27 cellular contexts compared by ENCODE assay signal in the genomic region with DNA sequence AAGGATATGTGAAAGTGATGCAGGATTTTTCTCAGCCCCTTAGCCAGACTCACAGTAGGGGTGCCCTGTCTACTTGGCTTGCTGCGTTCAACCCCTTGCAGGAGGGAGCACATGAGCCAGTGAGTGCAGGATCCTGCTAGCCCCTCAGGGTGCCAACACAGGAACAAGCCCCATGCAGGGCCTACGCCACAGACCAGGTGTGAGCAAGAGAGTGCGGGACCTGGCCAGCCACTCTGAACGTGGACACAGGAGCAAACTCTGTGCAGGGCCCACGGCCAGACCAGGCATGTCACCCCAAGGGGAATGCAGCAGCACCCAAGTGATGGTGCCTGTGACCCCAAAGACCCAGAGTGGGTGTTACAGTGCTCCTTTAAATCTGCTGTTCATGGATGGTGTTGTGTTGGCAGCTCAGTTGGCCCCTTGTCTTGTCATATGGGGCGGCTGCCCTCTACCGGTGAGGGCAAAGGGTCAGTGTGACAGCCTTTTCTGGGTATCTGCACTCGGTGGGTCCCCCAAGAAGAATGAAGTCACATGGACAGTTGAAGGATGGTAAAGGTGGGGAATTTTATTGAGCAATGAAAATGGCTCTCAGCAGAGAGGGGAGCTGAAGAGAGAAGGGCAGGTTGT.
DNase-seq lines count a peak whose midpoint lies in the region; ATAC-seq and TF ChIP-seq lines count a peak whose summit lies in the region.
"Had no signal": no experiment of that assay in that cellular context is flagged by ENCODE, and none has a peak within 500 bp of the region (broad histone marks: within the 10 kb centered on the region; RNA-seq: fewer than 3 reads in every experiment).

No MANE protein-coding gene starts in this region.

- H3K4me1 ChIP-seq in MM.1S (ENCODE audit: low read length), result no peaks in the 10 kb centered on the region
- H3K4me1 ChIP-seq in A673 (ENCODE audit: insufficient read depth, low read length, poor library complexity, severe bottlenecking), result no peaks in the 10 kb centered on the region
- H3K4me1 ChIP-seq: A549, prostate gland, stomach, thyroid gland had no signal

- peaks cover 8% of the 10 kb centered on the region for H3K9me3 Mint-ChIP-seq in chondrocyte (ENCODE audit: low read depth)
- H3K9me3 Mint-ChIP-seq: activated naive CD4-positive, alpha-beta T cell treated with anti-CD3 and anti-CD28 coated beads, Interleukin-2, amount 10 ng/mL, durations not matched to agents 7 days and 5 days; activated T-cell treated with anti-CD3 and anti-CD28 coated beads, Interleukin-2, amount 50 U/mL, for 72 hours had no signal

- no peak overlapping the region for H3K4me3 Mint-ChIP-seq in chondrocyte (ENCODE audit: unreplicated experiment)
- H3K4me3 Mint-ChIP-seq: activated CD4-positive, alpha-beta T cell treated with anti-CD3 and anti-CD28 coated beads, Interleukin-2, amount 10 ng/mL, durations not matched to agents 7 days and 5 days; activated naive CD4-positive, alpha-beta T cell treated with anti-CD3 and anti-CD28 coated beads, Interleukin-2, amount 10 ng/mL, durations not matched to agents 7 days and 5 days; activated T-cell treated with anti-CD3 and anti-CD28 coated beads, Interleukin-2, amount 50 U/mL, for 72 hours; mesothelial cell of epicardium; naive B cell had no signal

- no peaks in the 10 kb centered on the region for H3K9me3 ChIP-seq in MM.1S (replicated peaks; ENCODE audit: insufficient read depth, low read length)
- no peaks in the 10 kb centered on the region for H3K9me3 ChIP-seq in A673 (ENCODE audit: low read depth, low read length, poor library complexity, severe bottlenecking)
- H3K9me3 ChIP-seq: A549, prostate gland, stomach, thyroid gland had no signal

- H3K9ac ChIP-seq in MM.1S (ENCODE audit: low read length), result no peak overlapping the region

- peak; percentile 58 for DNase-seq in activated effector memory CD4-positive, alpha-beta T cell treated with anti-CD3 and anti-CD28 coated beads, Interleukin-2, amount 50 U/mL, for 16 hours
- DNase-seq in activated effector memory CD4-positive, alpha-beta T cell treated with Interleukin-2 at 50 U/mL for 16 hours, result no peak
- DNase-seq in OCI-M1 (lab: John Stamatoyannopoulos, UW) (peak; percentile 1), chondrocyte (ENCODE audit: low spot score) (peak; percentile 78), MM.1S (no peak), A673 (ENCODE audit: low spot score) (no peak)
- no peak for DNase-seq in stimulated activated CD4-positive, alpha-beta T cell treated with anti-CD3 and anti-CD28 coated beads, Interleukin-4, amount 100 ng/mL, for 1 hour
- DNase-seq: activated CD4-positive, alpha-beta T cell treated with anti-CD3 and anti-CD28 coated beads, Interleukin-2, amount 10 ng/mL, durations not matched to agents 7 days and 5 days; activated naive CD4-positive, alpha-beta T cell treated with anti-CD3 and anti-CD28 coated beads, Interleukin-2, amount 10 ng/mL, durations not matched to agents 7 days and 5 days; brain microvascular endothelial cell; DMS79; effector CD8-positive, alpha-beta T cell; GF-D8; IMR-90; islet precursor cell; naive B cell; NCI-H2029 treated with DMSO at 0.1 percent for 48 hours; NCI-H226; NCI-H748 treated with DMSO at 0.1 percent for 48 hours; Right ventricle myocardium superior; stomach; thyroid gland had no signal

- no peaks in the 10 kb centered on the region for H3K27me3 Mint-ChIP-seq in chondrocyte (ENCODE audit: low read depth)
- H3K27me3 Mint-ChIP-seq: activated CD4-positive, alpha-beta T cell treated with anti-CD3 and anti-CD28 coated beads, Interleukin-2, amount 10 ng/mL, durations not matched to agents 7 days and 5 days; activated naive CD4-positive, alpha-beta T cell treated with anti-CD3 and anti-CD28 coated beads, Interleukin-2, amount 10 ng/mL, durations not matched to agents 7 days and 5 days; naive B cell had no signal

- H2AFZ ChIP-seq in MM.1S (ENCODE audit: low read length), result no peak overlapping the region

- no peaks in the 10 kb centered on the region for H3K27me3 ChIP-seq in MM.1S (replicated peaks; ENCODE audit: insufficient read depth, low read length)
- H3K27me3 ChIP-seq in A673 (replicated peaks; ENCODE audit: insufficient read depth, low read depth, low read length, poor library complexity), result no peaks in the 10 kb centered on the region
- H3K27me3 ChIP-seq: brain microvascular endothelial cell, thyroid gland had no signal

- TF ChIP-seq CTCF in chondrocyte (IDR thresholded peaks at IDR 0.05), result no peak
- TF ChIP-seq CTCF in MM.1S (IDR thresholded peaks at IDR 0.05; ENCODE audit: low read length), result no peak
- no peak; the same call in 1 of the 2 replicates for TF ChIP-seq CTCF in A673 (conservative IDR thresholded peaks at IDR 0.05; ENCODE audit: low read depth, low read length)

- no peaks in the 10 kb centered on the region for H3K9me2 ChIP-seq in MM.1S (replicated peaks; ENCODE audit: insufficient read depth, low read length)

- CTCF ChIA-PET in A673 (lab: Charles Lee), result no interaction called here

- H3K4me2 ChIP-seq in MM.1S (ENCODE audit: low read depth, low read length), result no peak overlapping the region
- H3K4me2 ChIP-seq: A549 had no signal

- H3K79me2 ChIP-seq in MM.1S (ENCODE audit: low read length), result no peaks in the 10 kb centered on the region

- no peak overlapping the region for H3K4me3 ChIP-seq in MM.1S (ENCODE audit: low read length)
- H3K4me3 ChIP-seq in A673 (ENCODE audit: low read depth, low read length, poor library complexity, severe bottlenecking), result no peak overlapping the region
- H3K4me3 ChIP-seq: A549, prostate gland, stomach, thyroid gland had no signal

- ATAC-seq in HG02798 (IDR thresholded peaks at IDR 0.05; ENCODE audit: poor library complexity, unreplicated experiment), result no peak
- ATAC-seq: A549; activated T-cell treated with anti-CD3 and anti-CD28 coated beads, Interleukin-2, amount 50 U/mL, for 72 hours had no signal

- no peak overlapping the region for H3K27ac Mint-ChIP-seq in chondrocyte (ENCODE audit: unreplicated experiment)
- H3K27ac Mint-ChIP-seq: activated naive CD4-positive, alpha-beta T cell treated with anti-CD3 and anti-CD28 coated beads, Interleukin-2, amount 10 ng/mL, durations not matched to agents 7 days and 5 days; mesothelial cell of epicardium had no signal

- H3K4me1 Mint-ChIP-seq in chondrocyte (ENCODE audit: low read depth), result no peaks in the 10 kb centered on the region
- H3K4me1 Mint-ChIP-seq: activated naive CD4-positive, alpha-beta T cell treated with anti-CD3 and anti-CD28 coated beads, Interleukin-2, amount 10 ng/mL, durations not matched to agents 7 days and 5 days; mesothelial cell of epicardium had no signal

- H3K27ac ChIP-seq in MM.1S (ENCODE audit: low read length) (no peak overlapping the region), A673 (ENCODE audit: low read depth, low read length, poor library complexity, severe bottlenecking) (no peak overlapping the region)
- H3K27ac ChIP-seq: A549, brain microvascular endothelial cell, prostate gland, stomach, thyroid gland had no signal

- no peaks in the 10 kb centered on the region for H3K36me3 Mint-ChIP-seq in chondrocyte (ENCODE audit: low read depth)
- H3K36me3 Mint-ChIP-seq: activated naive CD4-positive, alpha-beta T cell treated with anti-CD3 and anti-CD28 coated beads, Interleukin-2, amount 10 ng/mL, durations not matched to agents 7 days and 5 days; mesothelial cell of epicardium; naive B cell had no signal

- intact Hi-C loops in A673 (cut with micrococcal nuclease; ENCODE audit: unreplicated experiment), result no loop called here

- no TSS peak for BruUV-seq in A673 (replicated peaks; lab: Mats Ljungman, UMichigan)

- no peaks in the 10 kb centered on the region for H4K20me1 ChIP-seq in MM.1S (ENCODE audit: insufficient read depth, low read length)

- no peaks in the 10 kb centered on the region for H3F3A ChIP-seq in MM.1S (ENCODE audit: insufficient read depth, low read length)

- POLR2A ChIA-PET in A673 (lab: Charles Lee; ENCODE audit: low non-redundant PET), result no interaction called here

- H3K36me3 ChIP-seq in MM.1S (replicated peaks; ENCODE audit: insufficient read depth, low read length) (no peaks in the 10 kb centered on the region), A673 (ENCODE audit: insufficient read depth, low read length, poor library complexity, severe bottlenecking) (no peaks in the 10 kb centered on the region)
- H3K36me3 ChIP-seq: brain microvascular endothelial cell, prostate gland, stomach, thyroid gland had no signal

Comparison
In these comparisons a context has a peak if more than half of its experiments do, and no peak if none do; other contexts are left out.
1. DNase-seq: peak in activated effector memory CD4-positive, alpha-beta T cell treated with anti-CD3 and anti-CD28 coated beads, Interleukin-2, amount 50 U/mL, for 16 hours (single experiment), OCI-M1 (single experiment) and chondrocyte (single experiment); none in activated effector memory CD4-positive, alpha-beta T cell treated with Interleukin-2 at 50 U/mL for 16 hours (single experiment), MM.1S (single experiment), stimulated activated CD4-positive, alpha-beta T cell treated with anti-CD3 and anti-CD28 coated beads, Interleukin-4, amount 100 ng/mL, for 1 hour (single experiment) and A673 (single experiment).